ENCODE assay signal across 19 cellular contexts in the genomic region with DNA sequence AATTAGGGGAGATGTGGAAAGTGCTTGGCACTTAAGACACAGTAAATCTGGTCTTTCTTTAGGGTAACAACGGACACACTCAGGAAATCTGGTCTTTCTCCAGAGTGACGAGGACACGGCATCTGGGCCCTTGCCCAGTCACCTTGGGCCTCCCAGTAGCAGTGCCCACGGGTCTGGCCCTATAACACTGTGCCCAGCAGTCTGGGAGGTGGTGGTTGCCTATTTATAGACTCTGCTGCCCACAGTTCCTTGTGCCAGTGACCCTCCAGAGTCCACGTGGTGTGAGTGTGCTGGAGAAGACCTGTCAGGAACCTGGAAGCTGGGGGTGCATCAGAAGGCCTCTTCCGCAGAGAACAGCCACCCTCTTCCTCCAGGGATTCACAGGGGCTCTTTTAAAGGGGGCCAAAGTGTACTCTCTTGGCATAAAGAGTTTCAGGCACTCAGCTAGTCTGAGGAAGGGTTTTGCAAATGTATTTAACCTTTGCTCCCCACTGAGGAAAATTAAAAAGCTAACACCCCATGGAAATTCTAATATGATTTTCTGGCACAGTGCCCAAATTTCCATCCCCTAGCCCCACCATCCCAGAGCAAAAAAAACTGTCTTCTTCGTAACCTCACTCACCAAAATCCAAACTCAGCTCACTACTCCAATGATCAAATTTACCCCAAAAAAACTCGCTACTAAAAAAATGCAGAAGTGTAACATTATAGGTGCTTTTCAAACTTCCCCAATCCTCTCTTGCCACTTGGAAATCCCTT. TPM values are rescaled to one million over a fixed set of nuclear protein-coding genes. Genes with fewer than 3 reads are reported as not detected.
DNase-seq lines count a peak whose midpoint lies in the region; ATAC-seq and TF ChIP-seq lines count a peak whose summit lies in the region.
"Had no signal": no experiment of that assay in that cellular context is flagged by ENCODE, and none has a peak within 500 bp of the region (broad histone marks: within the 10 kb centered on the region; RNA-seq: fewer than 3 reads in every experiment).

No MANE protein-coding gene starts in this region.

- H3K4me1 Mint-ChIP-seq in neural progenitor cell = peaks cover 4% of the 10 kb centered on the region

- no peak for DNase-seq in GM23248
- DNase-seq in RPMI7951 (ENCODE audit: low read depth) = peak; percentile 65
- DNase-seq in heart right ventricle = peak; percentile 69 to 72
- no peak for DNase-seq in neural progenitor cell (ENCODE audit: low spot score)
- no peak for DNase-seq in activated CD8-positive, alpha-beta memory T cell treated with anti-CD3 and anti-CD28 coated beads, Interleukin-2, amount 50 U/mL, for 48 hours
- no peak for DNase-seq in T-helper 9 cell
- DNase-seq: CD4-positive, alpha-beta memory T cell; DMS153; GDM1; HCEC 1CT; KBM-7; MV-4-11; NCI-H1694 treated with DMSO at 0.1 percent for 48 hours; NK-92 treated with Interleukin-12 subunit alpha and Interleukin-12 subunit beta, amount 100 ng/mL, for 24 hours; Peyer's patch; SHP77 treated with DMSO at 0.1 percent for 48 hours had no signal

- WGBS in GM23248 (ENCODE audit: low coverage in 1 of 2, low lambda C conversion rate in 2 of 2, missing lambda C conversion rate in 2 of 2), 2 experiments = 68 to 77% methylated on average over 8 of the region's 8 CpGs
- WGBS in heart right ventricle, 2 donors = 47 to 50% methylated on average over 8 of the region's 8 CpGs

- in situ Hi-C loops in GM23248 (cut with MboI) = no loop called here

- peaks cover 6% of the 10 kb centered on the region for H3K27me3 Mint-ChIP-seq in neural progenitor cell (ENCODE audit: insufficient read depth, low read depth)

- peaks cover 49% of the 10 kb centered on the region for H3K36me3 Mint-ChIP-seq in neural progenitor cell
- H3K36me3 Mint-ChIP-seq: CD4-positive, alpha-beta memory T cell had no signal

- peaks cover 54% of the 10 kb centered on the region for H3F3A ChIP-seq in GM23248 (ENCODE audit: insufficient read depth)
- no peaks in the 10 kb centered on the region for H3F3A ChIP-seq in neural progenitor cell (ENCODE audit: low read depth)

- TF ChIP-seq CTCF in heart right ventricle (IDR thresholded peaks at IDR 0.05) (no peak), neural progenitor cell (IDR thresholded peaks at IDR 0.05) (no peak)

- no peak overlapping the region for H3K9ac ChIP-seq in GM23248
- no peak overlapping the region for H3K9ac ChIP-seq in neural progenitor cell
- H3K9ac ChIP-seq: BLaER1 had no signal

- no peaks in the 10 kb centered on the region for H3K27me3 ChIP-seq in GM23248 (replicated peaks; ENCODE audit: insufficient read depth)
- peaks cover 0 to 7% (median 0%) of the 10 kb centered on the region in 7 donors for H3K27me3 ChIP-seq in heart right ventricle
- peaks cover 42% of the 10 kb centered on the region for H3K27me3 ChIP-seq in neural progenitor cell
- H3K27me3 ChIP-seq: BLaER1, Peyer's patch had no signal

- H3K4me3 Mint-ChIP-seq in neural progenitor cell = no peak overlapping the region
- H3K4me3 Mint-ChIP-seq: CD4-positive, alpha-beta memory T cell; GM23338 had no signal

- H3K36me3 ChIP-seq in GM23248 (ENCODE audit: low read depth) = peaks cover 51% of the 10 kb centered on the region
- no peaks in the 10 kb centered on the region for H3K36me3 ChIP-seq in heart right ventricle
- H3K36me3 ChIP-seq in neural progenitor cell = no peaks in the 10 kb centered on the region
- H3K36me3 ChIP-seq: BLaER1, Peyer's patch had no signal

- H3K9me3 ChIP-seq in GM23248 (ENCODE audit: low read depth) (no peaks in the 10 kb centered on the region), heart right ventricle (no peaks in the 10 kb centered on the region), neural progenitor cell (ENCODE audit: low read depth) (no peaks in the 10 kb centered on the region)
- H3K9me3 ChIP-seq: BLaER1, Peyer's patch had no signal

- H2AFZ ChIP-seq in GM23248 = no peak overlapping the region
- no peak overlapping the region for H2AFZ ChIP-seq in neural progenitor cell (replicated peaks)
- H2AFZ ChIP-seq: GM23338 had no signal

- H3K4me2 ChIP-seq in GM23248 (ENCODE audit: unreplicated experiment) (no peak overlapping the region), neural progenitor cell (no peak overlapping the region)
- H3K4me2 ChIP-seq: BLaER1, GM23338 had no signal

- H3K4me1 ChIP-seq in GM23248 (ENCODE audit: insufficient read depth) = peaks cover 39% of the 10 kb centered on the region
- peaks cover 0 to 6% (median 0%) of the 10 kb centered on the region in 9 donors for H3K4me1 ChIP-seq in heart right ventricle
- no peaks in the 10 kb centered on the region for H3K4me1 ChIP-seq in neural progenitor cell
- H3K4me1 ChIP-seq: BLaER1, Peyer's patch had no signal

- ATAC-seq in heart right ventricle = peak; percentile 88 to 100 (median 96)
- ATAC-seq in HG02870 (IDR thresholded peaks at IDR 0.05; ENCODE audit: unreplicated experiment) = no peak
- ATAC-seq: GM23338 had no signal

- H3K27ac ChIP-seq in GM23248 (0 out of 2 replicates have a peak overlapping the region, but pooled peaks have one; percentile 5), heart right ventricle (peak overlapping the region in 6 of 10 donors; percentile 6 to 56 (median 38)), neural progenitor cell (no peak overlapping the region)
- H3K27ac ChIP-seq: BLaER1, Peyer's patch had no signal

- no peaks in the 10 kb centered on the region for H3K9me3 Mint-ChIP-seq in neural progenitor cell
- H3K9me3 Mint-ChIP-seq: GM23338 had no signal

- peaks cover 74% of the 10 kb centered on the region for H3K79me2 ChIP-seq in GM23248 (ENCODE audit: insufficient read depth)
- no peaks in the 10 kb centered on the region for H3K79me2 ChIP-seq in neural progenitor cell (ENCODE audit: low read depth)

- H3K9me2 ChIP-seq in GM23248 (ENCODE audit: insufficient read depth) = no peaks in the 10 kb centered on the region

- intact Hi-C loops in heart right ventricle (cut with DNase I) = no loop called here

- H3K4me3 ChIP-seq in GM23248 (no peak overlapping the region), heart right ventricle (no peak overlapping the region), neural progenitor cell (no peak overlapping the region)
- H3K4me3 ChIP-seq: BLaER1, GM23338, Peyer's patch had no signal

- peak overlapping the region; percentile 2 for H3K27ac Mint-ChIP-seq in neural progenitor cell
- H3K27ac Mint-ChIP-seq: CD4-positive, alpha-beta memory T cell; GM23338 had no signal

- H4K20me1 ChIP-seq in GM23248 (ENCODE audit: insufficient read depth) = no peaks in the 10 kb centered on the region
- no peaks in the 10 kb centered on the region for H4K20me1 ChIP-seq in neural progenitor cell (ENCODE audit: low read depth)
- H4K20me1 ChIP-seq: BLaER1 had no signal

RNA-seq across cellular contexts. Expression of a gene that starts 15.4 kb away (rescaled TPM):
- total RNA-seq in GM23248 (2014; rRNA removed; shearing (Covaris generic)) = 281 and 298 TPM in 2 replicates
- polyA plus RNA-seq in GM23248 (2016; fragmentation: Nextera tagmentation; extraction: Ambion mirVana) = 74.0 and 76.1 TPM in 2 replicates
- total RNA-seq in RPMI7951 (2014; rRNA removed; shearing (Covaris generic)) = 193 and 213 TPM in 2 replicates
- 1 to 10 TPM; 2.6 to 5.9 (median 3.2) TPM for total RNA-seq in heart right ventricle
- polyA plus RNA-seq in heart right ventricle = 1 to 10 TPM in 1 of 2 donors, under 1 TPM in 1; 0.33 to 1.2 TPM
- total RNA-seq in neural progenitor cell (ENCODE audit: low replicate concordance) = 3.3 and 5.5 TPM in 2 replicates
- polyA plus RNA-seq: CD4-positive, alpha-beta memory T cell had no signal

Comparison
In these comparisons a context has a peak if more than half of its experiments do, and no peak if none do; other contexts are left out.
1. DNase-seq: peak in RPMI7951 (single experiment) and heart right ventricle (2 of 2); none in GM23248 (single experiment), neural progenitor cell (single experiment), activated CD8-positive, alpha-beta memory T cell treated with anti-CD3 and anti-CD28 coated beads, Interleukin-2, amount 50 U/mL, for 48 hours (single experiment) and T-helper 9 cell (single experiment).
2. RNA of a gene that starts 15.4 kb away (total RNA-seq): 281 to 298 TPM in GM23248 and 193 to 213 TPM in RPMI7951; 3.3 to 5.5 TPM in neural progenitor cell and 2.6 to 5.9 TPM in heart right ventricle; every median in the first group is over 10 times any median in the second.